In the genomic region with DNA sequence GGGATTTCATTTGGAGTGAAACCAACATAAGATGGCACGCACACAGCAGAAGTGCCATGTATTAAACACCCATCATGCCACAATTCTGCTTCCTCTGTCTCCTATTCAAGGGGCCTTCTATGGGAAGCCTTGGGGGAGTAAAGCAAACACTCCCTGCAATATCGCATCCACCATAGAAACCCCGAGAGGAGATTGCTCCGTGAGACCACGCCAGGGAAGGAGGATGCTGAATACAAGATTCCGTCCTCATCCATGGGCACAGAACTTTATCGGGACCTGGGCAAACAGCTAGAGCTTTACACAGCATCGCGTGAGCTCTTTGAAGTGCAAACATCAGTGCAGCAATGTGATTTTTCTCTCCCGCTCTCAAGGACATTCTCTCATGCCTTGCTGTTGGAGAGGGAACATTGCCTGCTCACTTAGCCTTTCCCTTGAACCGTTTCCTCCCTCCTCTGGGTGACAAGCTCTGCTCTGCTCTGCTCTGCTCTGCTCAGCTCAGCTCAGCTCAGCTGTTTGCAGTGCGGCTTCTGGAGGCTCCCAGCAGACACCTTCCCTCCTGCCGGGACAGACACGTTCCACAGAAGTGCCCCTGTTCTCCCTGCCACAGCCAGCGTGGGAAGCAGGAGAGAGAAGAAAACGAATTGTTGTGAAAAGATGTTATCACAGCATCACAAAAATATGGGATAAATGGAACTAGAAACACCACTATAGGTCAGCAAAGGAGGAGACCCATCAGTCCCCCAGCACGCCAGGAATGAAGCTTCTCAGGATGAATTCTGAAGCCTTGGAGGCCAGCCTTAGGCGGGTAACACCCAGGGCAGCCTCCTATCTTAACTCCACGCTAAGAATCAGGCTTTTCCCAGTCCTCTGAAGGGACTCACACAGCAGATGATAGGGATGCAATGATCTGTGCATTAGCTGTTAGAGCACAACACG, we compare ENCODE assay signal across 1 cellular context.
TF ChIP-seq lines count a peak whose summit lies in the region.

No MANE protein-coding gene starts in this region.

TF ChIP-seq in GM12878, 131 proteins besides CTCF, POLR2A, EP300 and RAD21:
- no peak for TF ChIP-seq CEBPB (IDR thresholded peaks at IDR 0.05; ENCODE audit: borderline replicate concordance in 1 of 2, low read depth in 2 of 2, low read length in 2 of 2)
- no peak for TF ChIP-seq TCF3 (IDR thresholded peaks at IDR 0.05; ENCODE audit: borderline replicate concordance, insufficient read depth, low read depth, low read length)
- no peak for TF ChIP-seq ZBED1 (IDR thresholded peaks at IDR 0.05; ENCODE audit: borderline replicate concordance)
- TF ChIP-seq MXI1 (IDR thresholded peaks at IDR 0.05; ENCODE audit: low read depth, low read length), result no peak
- TF ChIP-seq, protein P1, sequence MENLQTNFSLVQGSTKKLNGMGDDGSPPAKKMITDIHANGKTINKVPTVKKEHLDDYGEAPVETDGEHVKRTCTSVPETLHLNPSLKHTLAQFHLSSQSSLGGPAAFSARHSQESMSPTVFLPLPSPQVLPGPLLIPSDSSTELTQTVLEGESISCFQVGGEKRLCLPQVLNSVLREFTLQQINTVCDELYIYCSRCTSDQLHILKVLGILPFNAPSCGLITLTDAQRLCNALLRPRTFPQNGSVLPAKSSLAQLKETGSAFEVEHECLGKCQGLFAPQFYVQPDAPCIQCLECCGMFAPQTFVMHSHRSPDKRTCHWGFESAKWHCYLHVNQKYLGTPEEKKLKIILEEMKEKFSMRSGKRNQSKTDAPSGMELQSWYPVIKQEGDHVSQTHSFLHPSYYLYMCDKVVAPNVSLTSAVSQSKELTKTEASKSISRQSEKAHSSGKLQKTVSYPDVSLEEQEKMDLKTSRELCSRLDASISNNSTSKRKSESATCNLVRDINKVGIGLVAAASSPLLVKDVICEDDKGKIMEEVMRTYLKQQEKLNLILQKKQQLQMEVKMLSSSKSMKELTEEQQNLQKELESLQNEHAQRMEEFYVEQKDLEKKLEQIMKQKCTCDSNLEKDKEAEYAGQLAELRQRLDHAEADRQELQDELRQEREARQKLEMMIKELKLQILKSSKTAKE (IDR thresholded peaks at IDR 0.05; ENCODE audit: low read depth, poor library complexity, severe bottlenecking), result no peak
- TF ChIP-seq SMARCA5 (IDR thresholded peaks at IDR 0.05), result no peak
- TF ChIP-seq SMC3 (IDR thresholded peaks at IDR 0.05; ENCODE audit: borderline replicate concordance, low read length), result no peak
- TF ChIP-seq CREB1 (IDR thresholded peaks at IDR 0.05; ENCODE audit: low read depth), result no peak
- no peak for TF ChIP-seq NBN (IDR thresholded peaks at IDR 0.05)
- TF ChIP-seq, protein P2, sequence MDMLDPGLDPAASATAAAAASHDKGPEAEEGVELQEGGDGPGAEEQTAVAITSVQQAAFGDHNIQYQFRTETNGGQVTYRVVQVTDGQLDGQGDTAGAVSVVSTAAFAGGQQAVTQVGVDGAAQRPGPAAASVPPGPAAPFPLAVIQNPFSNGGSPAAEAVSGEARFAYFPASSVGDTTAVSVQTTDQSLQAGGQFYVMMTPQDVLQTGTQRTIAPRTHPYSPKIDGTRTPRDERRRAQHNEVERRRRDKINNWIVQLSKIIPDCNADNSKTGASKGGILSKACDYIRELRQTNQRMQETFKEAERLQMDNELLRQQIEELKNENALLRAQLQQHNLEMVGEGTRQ (IDR thresholded peaks at IDR 0.05; ENCODE audit: borderline replicate concordance, low read depth, low read length), result no peak
- no peak for TF ChIP-seq HCFC1 (IDR thresholded peaks at IDR 0.05; ENCODE audit: low read length)
- TF ChIP-seq PML (IDR thresholded peaks at IDR 0.05; ENCODE audit: low read length), result no peak
